In the genomic region with DNA sequence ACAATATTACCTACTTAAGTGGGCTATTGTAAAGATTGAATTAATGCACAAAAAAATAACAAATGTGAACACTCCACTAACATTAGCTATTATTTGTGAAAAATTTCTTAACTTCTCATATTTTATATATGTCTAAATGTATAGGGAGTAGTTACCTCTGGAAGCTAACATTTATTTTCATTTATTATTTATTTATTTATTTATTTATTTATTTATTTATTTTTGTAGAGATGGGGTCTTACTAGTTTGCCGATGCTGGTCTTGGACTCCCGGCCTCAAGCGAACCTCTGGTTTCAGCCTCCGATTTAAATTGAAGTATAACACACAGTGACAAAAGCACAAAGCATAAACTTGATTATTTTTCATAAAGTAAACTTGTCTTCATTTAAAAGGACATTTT, we compare ENCODE assay signal across 10 cellular contexts. TPM values are rescaled to one million over a fixed set of nuclear protein-coding genes. Genes with fewer than 3 reads are reported as not detected.
"Had no signal": no experiment of that assay in that cellular context is flagged by ENCODE, and none has a peak within 500 bp of the region (broad histone marks: within the 10 kb centered on the region; RNA-seq: fewer than 3 reads in every experiment).

No MANE protein-coding gene starts in this region.

- DNase-seq: H9, HCEC 1CT, HFFc6, KG1 had no signal

- H3K4me2 ChIP-seq: GM23338 had no signal

- H3K4me3 ChIP-seq: GM23338 had no signal

- H2AFZ ChIP-seq: GM23338 had no signal

- H3K27ac ChIP-seq: HL-60 had no signal

- FAIRE-seq: H1, H54, HepG2 had no signal

- ATAC-seq: GM23338, HepG2 had no signal

RNA-seq across cellular contexts. Expression of a gene that starts 5.1 kb away (rescaled TPM):
- total RNA-seq: HFFc6, HT1080 had no signal
